In genomic region chr6:116047173-116047933, GRCh38 we compare ENCODE assay signal across 9 cellular contexts. TPM values are rescaled to one million over a fixed set of nuclear protein-coding genes. Genes with fewer than 3 reads are reported as not detected.
DNase-seq lines count a peak whose midpoint lies in the region; ATAC-seq and TF ChIP-seq lines count a peak whose summit lies in the region.
"Had no signal": no experiment of that assay in that cellular context is flagged by ENCODE, and none has a peak within 500 bp of the region (broad histone marks: within the 10 kb centered on the region; RNA-seq: fewer than 3 reads in every experiment).

No MANE protein-coding gene starts in this region.

- H3K27me3 ChIP-seq in CD8-positive, alpha-beta T cell (ENCODE audit: insufficient read depth, low read length): peaks cover 3% of the 10 kb centered on the region
- no peaks in the 10 kb centered on the region for H3K27me3 ChIP-seq in uterus

- no peak overlapping the region for H3K27ac Mint-ChIP-seq in CD8-positive, alpha-beta T cell

- H3K27me3 Mint-ChIP-seq in CD8-positive, alpha-beta T cell (ENCODE audit: low read depth): peaks cover 21% of the 10 kb centered on the region

- intact Hi-C loops in CD8-positive, alpha-beta T cell (cut with DNase I, micrococcal nuclease): no loop called here
- intact Hi-C loops in uterus (cut with DNase I; ENCODE audit: low total_unique reads): no loop called here

- POLR2A ChIA-PET in CD8-positive, alpha-beta T cell (lab: Charles Lee): no interaction called here

- no peaks in the 10 kb centered on the region for H3K9me3 ChIP-seq in CD8-positive, alpha-beta T cell (ENCODE audit: low read length)
- no peaks in the 10 kb centered on the region for H3K9me3 ChIP-seq in uterus

- no peaks in the 10 kb centered on the region for H3K4me1 ChIP-seq in CD8-positive, alpha-beta T cell (ENCODE audit: insufficient read depth, low read length)
- no peaks in the 10 kb centered on the region for H3K4me1 ChIP-seq in uterus

- CTCF ChIA-PET in CD8-positive, alpha-beta T cell (lab: Charles Lee): no interaction called here

- no peaks in the 10 kb centered on the region for H3K4me1 Mint-ChIP-seq in CD8-positive, alpha-beta T cell (ENCODE audit: low read depth)

- peak; percentile 98 for ATAC-seq in GM18502 (IDR thresholded peaks at IDR 0.05; ENCODE audit: poor library complexity, unreplicated experiment)
- ATAC-seq in GM21786 (IDR thresholded peaks at IDR 0.05; ENCODE audit: unreplicated experiment): peak; percentile 95
- ATAC-seq in HG03565 (IDR thresholded peaks at IDR 0.05; ENCODE audit: unreplicated experiment): peak; percentile 89
- ATAC-seq in CD8-positive, alpha-beta T cell: no peak

- no peak for TF ChIP-seq CTCF in foreskin fibroblast (IDR thresholded peaks at IDR 0.05; ENCODE audit: low read depth, low read length)
- TF ChIP-seq CTCF in CD8-positive, alpha-beta T cell (IDR thresholded peaks at IDR 0.05): no peak
- TF ChIP-seq CTCF in uterus (IDR thresholded peaks at IDR 0.05): no peak

- no peak overlapping the region for H3K4me3 Mint-ChIP-seq in CD8-positive, alpha-beta T cell

- TF ChIP-seq POLR2A in uterus (IDR thresholded peaks at IDR 0.05): no peak

- H3K36me3 Mint-ChIP-seq in CD8-positive, alpha-beta T cell: no peaks in the 10 kb centered on the region

- H3K9me3 Mint-ChIP-seq in CD8-positive, alpha-beta T cell: no peaks in the 10 kb centered on the region

- no peaks in the 10 kb centered on the region for H3K36me3 ChIP-seq in CD8-positive, alpha-beta T cell (ENCODE audit: insufficient read depth, low read length)
- no peaks in the 10 kb centered on the region for H3K36me3 ChIP-seq in uterus

- no peak overlapping the region for H3K27ac ChIP-seq in CD8-positive, alpha-beta T cell (ENCODE audit: low read depth, low read length)
- H3K27ac ChIP-seq in uterus: no peak overlapping the region

- DNase-seq in foreskin fibroblast (peak; percentile 50 to 69), SHP77 treated with DMSO at 0.1 percent for 48 hours (lab: John Stamatoyannopoulos, UW) (no peak), uterus (no peak), NCI-H1105 (lab: John Stamatoyannopoulos, UW) (no peak)
- no peak for DNase-seq in CD8-positive, alpha-beta T cell
- DNase-seq: DMS153 had no signal

- H3K4me3 ChIP-seq in foreskin fibroblast (ENCODE audit: low read depth in 1 of 2, low read length in 2 of 2) (no peak overlapping the region), uterus (no peak overlapping the region)
- H3K4me3 ChIP-seq in CD8-positive, alpha-beta T cell (ENCODE audit: low read depth, low read length): no peak overlapping the region

RNA-seq across cellular contexts. Expression of gene FRK, which starts 13.3 kb away (rescaled TPM):
- under 1 TPM in 1 of 2 experiments, not detected in 1; 0.03 TPM for total RNA-seq in CD8-positive, alpha-beta T cell
- 1 to 10 TPM; 1.8 to 8.2 (median 2.3) TPM for total RNA-seq in uterus

RNA-seq across cellular contexts. Expression of gene NT5DC1, which starts 53.3 kb away (rescaled TPM):
- 10 to 100 TPM; 19.2 to 23.3 TPM for total RNA-seq in CD8-positive, alpha-beta T cell
- total RNA-seq in uterus: 10 to 100 TPM in 1 of 4 donors, 1 to 10 TPM in 3; 2.6 to 37.8 (median 6.5) TPM

Comparison
In these comparisons a context has a peak if more than half of its experiments do, and no peak if none do; other contexts are left out.
1. DNase-seq: peak in foreskin fibroblast (2 of 2); none in CD8-positive, alpha-beta T cell (0 of 7), SHP77 treated with DMSO at 0.1 percent for 48 hours (single experiment), uterus (0 of 2) and NCI-H1105 (single experiment).